15 cellular contexts compared by ENCODE assay signal in the genomic region with DNA sequence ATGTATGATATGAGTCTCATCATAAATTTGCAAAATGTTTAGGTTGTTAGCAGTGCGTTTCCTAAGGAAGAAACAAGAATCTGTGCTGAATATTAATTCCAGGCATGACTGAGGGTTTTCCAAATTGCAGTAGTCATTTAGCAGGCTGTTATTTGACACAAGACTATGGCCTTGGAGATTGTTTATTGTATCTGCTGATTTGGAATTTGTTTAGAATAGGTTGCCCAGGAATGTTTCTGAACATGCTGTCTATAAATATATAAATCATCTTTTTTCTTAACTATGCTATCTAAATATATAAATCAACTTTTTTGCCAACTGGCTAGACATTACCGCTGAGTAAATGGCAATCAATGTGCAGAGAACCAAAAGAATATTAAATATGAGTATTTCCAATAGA.
DNase-seq lines count a peak whose midpoint lies in the region; ATAC-seq and TF ChIP-seq lines count a peak whose summit lies in the region.
"Had no signal": no experiment of that assay in that cellular context is flagged by ENCODE, and none has a peak within 500 bp of the region (broad histone marks: within the 10 kb centered on the region; RNA-seq: fewer than 3 reads in every experiment).

No MANE protein-coding gene starts in this region.

- H4K20me1 ChIP-seq in SK-N-SH (ENCODE audit: insufficient read depth) (no peaks in the 10 kb centered on the region), fibroblast of lung (ENCODE audit: control insufficient read depth, extremely low read depth, insufficient read depth, low read length) (no peaks in the 10 kb centered on the region)
- H4K20me1 ChIP-seq: BLaER1 had no signal

- H3K27ac ChIP-seq in SK-N-SH (ENCODE audit: low read depth in 2 of 2, low read length in 1 of 2) (peak overlapping the region; percentile 37 to 58; a peak in 2 of 4 replicates), fibroblast of lung (ENCODE audit: insufficient read depth, low read length) (no peak overlapping the region)
- H3K27ac ChIP-seq: A549, BLaER1, HL-60 had no signal

- H3K4me2 ChIP-seq in SK-N-SH (peak overlapping the region; percentile 46; the same call in 1 of the 2 replicates), fibroblast of lung (ENCODE audit: extremely low read depth, insufficient read depth, low read length) (peak overlapping the region; percentile 13)
- H3K4me2 ChIP-seq: A549, BLaER1 had no signal

- TF ChIP-seq CTCF in SK-N-SH (IDR thresholded peaks at IDR 0.05) (no peak), fibroblast of lung (conservative IDR thresholded peaks at IDR 0.05 in 1 of 2, IDR thresholded peaks at IDR 0.05 in 1 of 2; ENCODE audit: low read depth in 1 of 2, low read length in 2 of 2) (no peak)

- H3K9me3 ChIP-seq in SK-N-SH (no peaks in the 10 kb centered on the region), fibroblast of lung (ENCODE audit: control insufficient read depth, insufficient read depth, low read depth, low read length) (no peaks in the 10 kb centered on the region)
- H3K9me3 ChIP-seq: A549, Caco-2 had no signal

- H3K9me2 ChIP-seq in SK-N-SH, result no peaks in the 10 kb centered on the region

- POLR2A ChIA-PET in SK-N-SH (lab: Yijun Ruan, JAX), result no interaction called here

- no peak for TF ChIP-seq EP300 in SK-N-SH (IDR thresholded peaks at IDR 0.05; ENCODE audit: borderline replicate concordance in 1 of 2, low read depth in 1 of 2, low read length in 1 of 2)

- H3K27me3 ChIP-seq in SK-N-SH (ENCODE audit: insufficient read depth) (no peaks in the 10 kb centered on the region), fibroblast of lung (ENCODE audit: control insufficient read depth, insufficient read depth, low read length) (no peaks in the 10 kb centered on the region)
- H3K27me3 ChIP-seq: BLaER1 had no signal

- peaks cover 21% of the 10 kb centered on the region for H3F3A ChIP-seq in SK-N-SH (replicated peaks; ENCODE audit: insufficient read depth)

- H2AFZ ChIP-seq in SK-N-SH (ENCODE audit: low read depth), result no peak overlapping the region
- H2AFZ ChIP-seq in fibroblast of lung (ENCODE audit: low read length), result no peak overlapping the region

- H3K4me3 ChIP-seq in SK-N-SH (ENCODE audit: low read depth in 2 of 2, low read length in 1 of 2), result no peak overlapping the region
- no peak overlapping the region for H3K4me3 ChIP-seq in fibroblast of lung (replicated peaks in 1 of 4; ENCODE audit: control extremely low read depth in 1 of 4, insufficient read depth in 1 of 4, low read depth in 3 of 4, low read length in 4 of 4)
- H3K4me3 ChIP-seq: A549, BLaER1 had no signal

- H3K9ac ChIP-seq in SK-N-SH (no peak overlapping the region), fibroblast of lung (ENCODE audit: insufficient read depth, low read length) (no peak overlapping the region)
- H3K9ac ChIP-seq: BLaER1 had no signal

- H3K36me3 ChIP-seq in SK-N-SH (replicated peaks in 1 of 2; ENCODE audit: control insufficient read depth in 1 of 2, insufficient read depth in 2 of 2, low read length in 1 of 2), result no peaks in the 10 kb centered on the region
- H3K36me3 ChIP-seq in fibroblast of lung (ENCODE audit: control insufficient read depth, insufficient read depth, low read length), result no peaks in the 10 kb centered on the region
- H3K36me3 ChIP-seq: BLaER1 had no signal

- TF ChIP-seq RAD21 in SK-N-SH (IDR thresholded peaks at IDR 0.05; ENCODE audit: low read length), result no peak

- CTCF ChIA-PET in SK-N-SH (lab: Yijun Ruan, JAX), result no interaction called here

- DNase-seq in SK-N-SH, result no peak
- no peak for DNase-seq in fibroblast of lung (ENCODE audit: low read depth in 2 of 2)
- peak; percentile 18 for DNase-seq in iris pigment epithelial cell (ENCODE audit: low read depth)
- DNase-seq in HPDE6-E6E7 (ENCODE audit: extremely low spot score), result no peak
- no peak for DNase-seq in HUDEP-2 (lab: John Stamatoyannopoulos, UW; ENCODE audit: unreplicated experiment in 76 of 76)
- DNase-seq: Caco-2; CD8-positive, alpha-beta memory T cell; DND-41; HCEC 1CT; HFFc6; KG1 had no signal

- 83% methylated on average over 2 of the region's 2 CpGs for WGBS in SK-N-SH (ENCODE audit: low lambda C conversion rate)

- no peak for ATAC-seq in HG03175 (IDR thresholded peaks at IDR 0.05; ENCODE audit: unreplicated experiment)
- ATAC-seq: A549 had no signal

- peaks cover 11 to 14% of the 10 kb centered on the region in 2 experiments; a peak in 3 of 4 replicates for H3K4me1 ChIP-seq in SK-N-SH (ENCODE audit: control insufficient read depth in 1 of 2, insufficient read depth in 2 of 2, low read depth in 1 of 2, low read length in 1 of 2)
- peaks cover 6% of the 10 kb centered on the region for H3K4me1 ChIP-seq in fibroblast of lung (ENCODE audit: control insufficient read depth, extremely low read depth, insufficient read depth, low read length)
- H3K4me1 ChIP-seq: A549, BLaER1, Caco-2 had no signal

- H3K79me2 ChIP-seq in SK-N-SH (ENCODE audit: insufficient read depth) (no peaks in the 10 kb centered on the region), fibroblast of lung (ENCODE audit: control insufficient read depth, insufficient read depth, low read length) (no peaks in the 10 kb centered on the region)

TF ChIP-seq in SK-N-SH, 30 proteins besides CTCF, POLR2A, EP300 and RAD21:
- TF ChIP-seq EZH2phosphoT487 (IDR thresholded peaks at IDR 0.05; ENCODE audit: borderline replicate concordance, low read depth) (no peak), FOSL2 (IDR thresholded peaks at IDR 0.05; ENCODE audit: borderline replicate concordance, low read depth) (no peak), ELF1 (IDR thresholded peaks at IDR 0.05) (no peak), FOXJ3 (CRISPR knock-in tag; IDR thresholded peaks at IDR 0.05) (no peak)
- TF ChIP-seq, protein P1, sequence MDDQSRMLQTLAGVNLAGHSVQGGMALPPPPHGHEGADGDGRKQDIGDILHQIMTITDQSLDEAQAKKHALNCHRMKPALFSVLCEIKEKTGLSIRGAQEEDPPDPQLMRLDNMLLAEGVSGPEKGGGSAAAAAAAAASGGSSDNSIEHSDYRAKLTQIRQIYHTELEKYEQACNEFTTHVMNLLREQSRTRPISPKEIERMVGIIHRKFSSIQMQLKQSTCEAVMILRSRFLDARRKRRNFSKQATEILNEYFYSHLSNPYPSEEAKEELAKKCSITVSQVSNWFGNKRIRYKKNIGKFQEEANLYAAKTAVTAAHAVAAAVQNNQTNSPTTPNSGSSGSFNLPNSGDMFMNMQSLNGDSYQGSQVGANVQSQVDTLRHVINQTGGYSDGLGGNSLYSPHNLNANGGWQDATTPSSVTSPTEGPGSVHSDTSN (IDR thresholded peaks at IDR 0.05), result no peak
TF ChIP-seq in SK-N-SH: peak in this region for 0.
